Comparison of ENCODE assay signal across 24 cellular contexts in genomic region chr18:74124642-74125041, GRCh38. TPM values are rescaled to one million over a fixed set of nuclear protein-coding genes. Genes with fewer than 3 reads are reported as not detected.
DNase-seq lines count a peak whose midpoint lies in the region; TF ChIP-seq lines count a peak whose summit lies in the region.
"Had no signal": no experiment of that assay in that cellular context is flagged by ENCODE, and none has a peak within 500 bp of the region (broad histone marks: within the 10 kb centered on the region; RNA-seq: fewer than 3 reads in every experiment).

No MANE protein-coding gene starts in this region.

- DNase-seq in AG10803 (ENCODE audit: low read depth) (peak; percentile 52), adipocyte (ENCODE audit: low read depth) (peak; percentile 40), choroid plexus epithelial cell (ENCODE audit: low read depth) (peak; percentile 24), NCI-H345 treated with DMSO at 0.1 percent for 48 hours (lab: John Stamatoyannopoulos, UW; ENCODE audit: unreplicated experiment) (no peak), cerebellum (ENCODE audit: low spot score) (no peak), mucosa of gallbladder (ENCODE audit: low spot score) (no peak)
- DNase-seq: 8988T; ACHN; BE2C; C1 segment of cervical spinal cord; CD4-positive, alpha-beta memory T cell; CD4-positive, CD25-positive, alpha-beta regulatory T cell; CD8-positive, alpha-beta memory T cell; COR-L47; DMS 273 treated with DMSO at 0.1 percent for 48 hours; DMS153; DMS53; DMS79; DND-41; EL; GDM1 had no signal

- H3K4me3 ChIP-seq in AG10803 (ENCODE audit: low read length): no peak overlapping the region
- no peak overlapping the region for H3K4me3 ChIP-seq in adipocyte (ENCODE audit: low read length)
- no peak overlapping the region for H3K4me3 ChIP-seq in choroid plexus epithelial cell (ENCODE audit: low read depth, low read length)
- H3K4me3 ChIP-seq: BLaER1, GM12878 had no signal

- H3K9ac ChIP-seq in adipocyte (ENCODE audit: low read length): no peak overlapping the region
- H3K9ac ChIP-seq: BLaER1 had no signal

- no peak for TF ChIP-seq CTCF in AG10803 (conservative IDR thresholded peaks at IDR 0.05; ENCODE audit: low read length)
- no peak for TF ChIP-seq CTCF in choroid plexus epithelial cell (conservative IDR thresholded peaks at IDR 0.05; ENCODE audit: low read depth, low read length)

- no peaks in the 10 kb centered on the region for H3K9me3 ChIP-seq in adipocyte (ENCODE audit: control insufficient read depth, low read length)
- H3K9me3 ChIP-seq: BE2C, BLaER1 had no signal

- H3K27me3 ChIP-seq in adipocyte (replicated peaks; ENCODE audit: control insufficient read depth, insufficient read depth, low read length): peaks cover 37% of the 10 kb centered on the region
- H3K27me3 ChIP-seq: BLaER1 had no signal

- H3K4me1 ChIP-seq in adipocyte (ENCODE audit: control insufficient read depth, insufficient read depth, low read length): no peaks in the 10 kb centered on the region
- H3K4me1 ChIP-seq: BE2C, BLaER1 had no signal

- H3K36me3 ChIP-seq in adipocyte (ENCODE audit: control insufficient read depth, insufficient read depth, low read length, severe bottlenecking): no peaks in the 10 kb centered on the region
- H3K36me3 ChIP-seq: BE2C, BLaER1 had no signal

RNA-seq across cellular contexts. Expression of gene FBXO15, which starts 23.0 kb away (rescaled TPM):
- total RNA-seq in cerebellum: 9.3 TPM
- 1.8 TPM for total RNA-seq in mucosa of gallbladder
- total RNA-seq: CD4-positive, CD25-positive, alpha-beta regulatory T cell; G401 had no signal

RNA-seq across cellular contexts. Expression of gene TIMM21, which starts 23.7 kb away (rescaled TPM):
- total RNA-seq in cerebellum (30.6 TPM), mucosa of gallbladder (21.6 TPM)

Comparison
In these comparisons a context has a peak if more than half of its experiments do, and no peak if none do; other contexts are left out.
1. DNase-seq: peak in AG10803 (single experiment), adipocyte (single experiment) and choroid plexus epithelial cell (single experiment); none in NCI-H345 treated with DMSO at 0.1 percent for 48 hours (single experiment), cerebellum (single experiment) and mucosa of gallbladder (single experiment).